In the genomic region with DNA sequence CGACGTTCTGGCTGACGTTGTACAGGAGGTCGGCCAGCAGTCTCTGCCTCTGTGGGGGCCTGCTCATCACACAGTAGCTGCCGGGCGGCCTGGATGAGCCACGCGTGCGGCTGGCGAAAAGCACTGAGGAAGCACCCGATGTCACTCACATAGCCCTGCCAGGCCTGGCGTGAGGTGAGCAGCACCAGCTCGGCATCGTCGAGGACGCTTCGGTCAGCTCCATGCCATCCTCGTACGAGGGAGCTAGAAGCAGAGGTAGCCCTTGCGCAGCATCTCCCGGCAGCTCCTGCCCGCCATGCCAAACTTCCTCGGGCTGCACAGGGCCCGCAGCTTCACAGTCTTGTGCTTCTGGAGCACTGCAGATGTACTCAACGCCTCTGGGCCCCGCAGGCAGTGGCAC, we compare ENCODE assay signal across 1 cellular context.
A peak's percentile ranks its signal among the peaks of the same experiment; 100 is the strongest.
TF ChIP-seq lines count a peak whose summit lies in the region.

No MANE protein-coding gene starts in this region.

TF ChIP-seq in K562, 482 proteins besides CTCF, POLR2A, EP300 and RAD21:
- no peak for TF ChIP-seq ZNF282 (CRISPR knock-in tag; IDR thresholded peaks at IDR 0.05)
- peak; percentile 41; the same call in 1 of the 2 replicates for TF ChIP-seq RBFOX2 (IDR thresholded peaks at IDR 0.05; ENCODE audit: low read depth, low read length)
